ENCODE assay signal across 8 cellular contexts in the genomic region with DNA sequence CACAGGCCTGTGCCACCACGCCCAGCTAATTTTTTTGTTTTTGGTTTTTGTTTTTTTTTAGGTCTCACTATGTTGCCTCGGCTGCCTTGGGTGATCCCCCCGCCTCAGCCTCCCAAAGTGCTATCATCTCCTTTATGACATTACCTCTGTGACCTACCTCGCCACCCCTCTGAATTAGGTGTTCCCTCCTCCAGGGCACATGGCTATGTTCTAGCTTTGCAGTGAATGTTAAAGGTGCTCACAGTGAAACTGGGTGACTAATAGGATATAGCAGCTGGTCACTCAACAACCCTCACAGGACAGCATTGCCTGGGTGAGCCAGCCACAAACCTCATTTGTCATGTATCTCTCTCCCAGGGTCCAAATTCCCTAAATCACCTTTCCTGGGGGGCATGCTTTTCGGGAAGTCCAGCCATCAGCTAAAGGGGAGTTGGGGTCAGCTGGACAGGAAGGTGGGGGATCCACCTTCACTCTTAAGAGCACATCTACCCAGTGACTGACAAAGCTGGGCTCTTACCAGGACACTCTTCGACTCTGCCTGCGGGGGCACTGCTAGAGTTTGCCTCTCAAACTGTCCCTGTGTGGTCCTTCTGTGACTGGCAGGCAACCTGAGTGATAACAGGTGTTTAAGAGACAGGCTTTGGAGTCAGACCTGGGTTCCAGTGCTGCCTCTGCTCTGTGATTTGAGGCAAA. TPM values are rescaled to one million over a fixed set of nuclear protein-coding genes. Genes with fewer than 3 reads are reported as not detected.
DNase-seq lines count a peak whose midpoint lies in the region; ATAC-seq, FAIRE-seq and TF ChIP-seq lines count a peak whose summit lies in the region.

No MANE protein-coding gene starts in this region.

- H3K9me3 ChIP-seq in A549 (no peaks in the 10 kb centered on the region), OCI-LY7 (ENCODE audit: low read length) (no peaks in the 10 kb centered on the region), ovary (no peaks in the 10 kb centered on the region)

- no peaks in the 10 kb centered on the region for H4K20me1 ChIP-seq in OCI-LY7 (ENCODE audit: insufficient read depth, low read length)

- intact Hi-C loops in OCI-LY7 (cut with micrococcal nuclease; ENCODE audit: unreplicated experiment): no loop called here
- intact Hi-C loops in ovary (cut with DNase I): no loop called here

- H3K4me1 ChIP-seq in A549 (peaks cover 25% of the 10 kb centered on the region), OCI-LY7 (ENCODE audit: insufficient read depth, low read length, poor library complexity, severe bottlenecking) (peaks cover 21% of the 10 kb centered on the region), foreskin keratinocyte (peaks cover 6% of the 10 kb centered on the region), ovary (ENCODE audit: insufficient read depth) (peaks cover 8% of the 10 kb centered on the region)

- CTCF ChIA-PET in A549 (lab: Yijun Ruan, JAX): interaction anchor here (0.5 to 2.3 kb wide), 13 partner anchors 9 to 478 kb away, joined by 3 to 9 read pairs (median 4); a partner anchor contains a TSS
- CTCF ChIA-PET in OCI-LY7 (lab: Charles Lee; ENCODE audit: unreplicated experiment): interaction anchor here (0.6 kb wide), 1 partner anchor 35 kb away, joined by 3 read pairs; a partner anchor contains a TSS

- TF ChIP-seq CTCF in A549 (IDR thresholded peaks at IDR 0.05) (no peak), OCI-LY7 (conservative IDR thresholded peaks at IDR 0.05; ENCODE audit: low read length) (peak; percentile 75), foreskin keratinocyte (conservative IDR thresholded peaks at IDR 0.05) (peak; percentile 35), ovary (IDR thresholded peaks at IDR 0.05) (no peak)

- TF ChIP-seq EP300 in A549 (IDR thresholded peaks at IDR 0.05): no peak
- TF ChIP-seq EP300 in ovary (IDR thresholded peaks at IDR 0.05): no peak

- DNase-seq in A549 (ENCODE audit: low read depth in 1 of 2, low spot score in 1 of 2) (peak; percentile 64 to 70), GM12892 (ENCODE audit: insufficient read length) (no peak), OCI-LY7 (ENCODE audit: low spot score) (peak; percentile 78), activated T-helper 1 cell treated with Interleukin-2 at 50 U/mL for 16 hours (ENCODE audit: low read depth) (peak; percentile 23), foreskin keratinocyte (peak in 1 of 2 donors; percentile 58), ovary (no peak)
- DNase-seq in stimulated activated CD4-positive, alpha-beta T cell treated with anti-CD3 and anti-CD28 coated beads, Interleukin-15, amount 100 ng/mL, for 1 hour (ENCODE audit: low read depth in 1 of 2, low spot score in 1 of 2): peak; percentile 21 to 24

- H3K4me3 ChIP-seq in A549: no peak overlapping the region
- H3K4me3 ChIP-seq in OCI-LY7 (ENCODE audit: low read depth, low read length, poor library complexity, severe bottlenecking): no peak overlapping the region
- no peak overlapping the region for H3K4me3 ChIP-seq in ovary

- 0 out of 5 replicates have a peak, but pooled peaks of 1 of the 2 experiments have one; percentile 10 for TF ChIP-seq RAD21 in A549 (conservative IDR thresholded peaks at IDR 0.05 in 1 of 2, IDR thresholded peaks at IDR 0.05 in 1 of 2)

- no peaks in the 10 kb centered on the region for H3K79me2 ChIP-seq in OCI-LY7 (ENCODE audit: insufficient read depth, low read depth, low read length)

- H3K36me3 ChIP-seq in OCI-LY7 (ENCODE audit: insufficient read depth, low read length) (peaks cover 81% of the 10 kb centered on the region), ovary (no peaks in the 10 kb centered on the region)

- no peaks in the 10 kb centered on the region for H3K9me2 ChIP-seq in OCI-LY7 (ENCODE audit: insufficient read depth, low read length)

- peak overlapping the region; percentile 99; the same call in 2 of the 3 replicates for H3K4me2 ChIP-seq in A549
- no peak overlapping the region; the same call in 1 of the 2 replicates for H3K4me2 ChIP-seq in OCI-LY7 (ENCODE audit: low read length)

- BruUV-seq in OCI-LY7 (replicated peaks; lab: Mats Ljungman, UMichigan): no TSS peak

- no peak overlapping the region for H2AFZ ChIP-seq in OCI-LY7 (ENCODE audit: low read length)

- FAIRE-seq in A549 (lab: Jason Lieb, UNC) (no peak), GM12892 (lab: Jason Lieb, UNC) (peak; percentile 57)

- H3K27me3 ChIP-seq in foreskin keratinocyte (no peaks in the 10 kb centered on the region), ovary (no peaks in the 10 kb centered on the region)

- TF ChIP-seq POLR2A in A549 (IDR thresholded peaks at IDR 0.05; ENCODE audit: low read length) (no peak), GM12892 (IDR thresholded peaks at IDR 0.05; ENCODE audit: low read depth, low read length) (no peak), ovary (IDR thresholded peaks at IDR 0.05) (no peak)

- POLR2A ChIA-PET in A549 (lab: Yijun Ruan, JAX): interaction anchor here (0.8 to 3.2 kb wide), 2 partner anchors 16 to 77 kb away, joined by 3 to 17 read pairs; a partner anchor contains a TSS
- POLR2A ChIA-PET in OCI-LY7 (lab: Charles Lee): interaction anchor here (0.6 to 1.8 kb wide), 4 partner anchors 9 to 41 kb away, joined by 3 to 5 read pairs (median 4); a partner anchor contains a TSS

- peak overlapping the region in 1 of 2 experiments; percentile 95; a peak in 3 of 6 replicates for H3K27ac ChIP-seq in A549
- H3K27ac ChIP-seq in OCI-LY7 (ENCODE audit: low read depth, low read length, poor library complexity, severe bottlenecking): peak overlapping the region; percentile 52
- no peak overlapping the region for H3K27ac ChIP-seq in foreskin keratinocyte
- peak overlapping the region in 1 of 2 donors; percentile 92 for H3K27ac ChIP-seq in ovary

- 66% methylated on average over 7 of the region's 7 CpGs for WGBS in A549 (ENCODE audit: missing lambda C conversion rate)
- 73 to 82% (median 77%) methylated on average over 7 of the region's 7 CpGs for WGBS in ovary, 3 donors

- peak; percentile 70 to 71 for ATAC-seq in A549
- ATAC-seq in HG03039 (IDR thresholded peaks at IDR 0.05; ENCODE audit: unreplicated experiment): peak; percentile 34
- peak; percentile 64 for ATAC-seq in foreskin keratinocyte

RNA-seq across cellular contexts. Expression of a gene that starts 1.6 kb away (rescaled TPM):
- polyA plus RNA-seq in A549 (2011; rRNA removed) (13.0 and 18.1 TPM in 2 replicates), A549 (2017; fragmentation: RNase III; extraction: RNeasy Plus Mini Kit Qiagen cat#74134 plus additional on column Dnase treatment) (9.9 to 12.8 TPM (median 10.3 TPM) in 3 replicates), foreskin keratinocyte (2.0 and 4.7 TPM in 2 replicates), ovary (10 to 100 TPM; 43.0 to 62.0 TPM)
- polyA plus RNA-seq in A549 (2012; cell fraction: cytosol; rRNA removed): 13.6 and 14.1 TPM in 2 replicates
- 115 and 128 TPM in 2 replicates for polyA plus RNA-seq in A549 (2012; cell fraction: nucleus; rRNA removed)
- 23.9 and 25.2 TPM in 2 replicates for polyA minus RNA-seq in A549 (2011; rRNA and poly(A)+ RNA removed)
- polyA plus RNA-seq in GM12892 (2012; ENCODE audit: missing spikeins): 33.8 TPM
- 65.4 and 65.7 TPM in 2 replicates for total RNA-seq in OCI-LY7 (2014; rRNA removed; shearing (Covaris generic))
- total RNA-seq in OCI-LY7 (2022) (127 and 136 TPM in 2 replicates), foreskin keratinocyte (3.0 and 5.5 TPM in 2 replicates), ovary (10 to 100 TPM; 53.4 to 94.4 (median 65.1) TPM)

RNA-seq across cellular contexts. Expression of a gene that starts 15.6 kb away (rescaled TPM):
- polyA plus RNA-seq in A549 (2011; rRNA removed) (126 and 140 TPM in 2 replicates), A549 (2017; fragmentation: RNase III; extraction: RNeasy Plus Mini Kit Qiagen cat#74134 plus additional on column Dnase treatment) (292 to 310 TPM (median 298 TPM) in 3 replicates), foreskin keratinocyte (165 and 174 TPM in 2 replicates), ovary (100 to 1,000 TPM in 1 of 2 donors, 10 to 100 TPM in 1; 75.2 to 189 TPM)
- polyA plus RNA-seq in A549 (2012; cell fraction: cytosol; rRNA removed): 152 and 172 TPM in 2 replicates
- polyA plus RNA-seq in A549 (2012; cell fraction: nucleus; rRNA removed): 80.9 and 87.3 TPM in 2 replicates
- 124 and 133 TPM in 2 replicates for polyA minus RNA-seq in A549 (2011; rRNA and poly(A)+ RNA removed)
- polyA plus RNA-seq in GM12892 (2012; ENCODE audit: missing spikeins): 209 TPM
- total RNA-seq in OCI-LY7 (2014; rRNA removed; shearing (Covaris generic)): 89.8 and 99.5 TPM in 2 replicates
- total RNA-seq in OCI-LY7 (2022) (93.5 and 118 TPM in 2 replicates), foreskin keratinocyte (140 and 146 TPM in 2 replicates), ovary (100 to 1,000 TPM in 3 of 7 donors, 10 to 100 TPM in 4; 58.3 to 123 (median 85.1) TPM)

RNA-seq across cellular contexts. Expression of a gene that starts 16.2 kb away (rescaled TPM):
- 42.6 and 49.2 TPM in 2 replicates for polyA plus RNA-seq in A549 (2011; rRNA removed)
- polyA plus RNA-seq in A549 (2012; cell fraction: cytosol; rRNA removed): 50.2 and 57.1 TPM in 2 replicates
- polyA plus RNA-seq in A549 (2012; cell fraction: nucleus; rRNA removed): 36.8 and 43.0 TPM in 2 replicates
- polyA plus RNA-seq in A549 (2017; fragmentation: RNase III; extraction: RNeasy Plus Mini Kit Qiagen cat#74134 plus additional on column Dnase treatment): 44.3 to 53.6 TPM (median 50.3 TPM) in 3 replicates
- polyA minus RNA-seq in A549 (2011; rRNA and poly(A)+ RNA removed): 46.9 and 52.3 TPM in 2 replicates
- polyA plus RNA-seq in GM12892 (2012; ENCODE audit: missing spikeins): 30.4 TPM
- 51.6 and 62.0 TPM in 2 replicates for total RNA-seq in OCI-LY7 (2014; rRNA removed; shearing (Covaris generic))
- total RNA-seq in OCI-LY7 (2022): 56.4 and 58.5 TPM in 2 replicates
- 56.0 and 56.1 TPM in 2 replicates for total RNA-seq in foreskin keratinocyte
- 63.8 and 66.4 TPM in 2 replicates for polyA plus RNA-seq in foreskin keratinocyte
- total RNA-seq in ovary: 10 to 100 TPM; 49.4 to 77.9 (median 67.4) TPM
- polyA plus RNA-seq in ovary: 10 to 100 TPM; 45.5 to 49.5 TPM

RNA-seq across cellular contexts. Expression of a gene that starts 35.3 kb away (rescaled TPM):
- polyA plus RNA-seq in A549 (2011; rRNA removed) (38.9 and 47.1 TPM in 2 replicates), A549 (2017; fragmentation: RNase III; extraction: RNeasy Plus Mini Kit Qiagen cat#74134 plus additional on column Dnase treatment) (42.2 to 45.0 TPM (median 44.5 TPM) in 3 replicates), foreskin keratinocyte (78.4 and 85.1 TPM in 2 replicates), ovary (10 to 100 TPM; 19.4 to 21.5 TPM)
- polyA plus RNA-seq in A549 (2012; cell fraction: cytosol; rRNA removed): 61.3 and 76.6 TPM in 2 replicates
- polyA plus RNA-seq in A549 (2012; cell fraction: nucleus; rRNA removed): 74.5 and 81.9 TPM in 2 replicates
- 39.0 and 44.1 TPM in 2 replicates for polyA minus RNA-seq in A549 (2011; rRNA and poly(A)+ RNA removed)
- polyA plus RNA-seq in GM12892 (2012; ENCODE audit: missing spikeins): 32.8 TPM
- total RNA-seq in OCI-LY7 (2014; rRNA removed; shearing (Covaris generic)): 44.2 and 47.4 TPM in 2 replicates
- total RNA-seq in OCI-LY7 (2022) (59.2 and 65.2 TPM in 2 replicates), foreskin keratinocyte (56.4 and 62.2 TPM in 2 replicates), ovary (10 to 100 TPM; 23.3 to 32.2 (median 26.9) TPM)

RNA-seq across cellular contexts. Expression of a gene that starts 38.7 kb away (rescaled TPM):
- polyA plus RNA-seq in A549 (2011; rRNA removed) (13.5 and 16.0 TPM in 2 replicates), A549 (2017; fragmentation: RNase III; extraction: RNeasy Plus Mini Kit Qiagen cat#74134 plus additional on column Dnase treatment) (15.6 to 16.1 TPM (median 15.9 TPM) in 3 replicates), foreskin keratinocyte (8.7 and 10.7 TPM in 2 replicates), ovary (10 to 100 TPM; 34.8 to 38.7 TPM)
- polyA plus RNA-seq in A549 (2012; cell fraction: cytosol; rRNA removed): 22.5 and 26.5 TPM in 2 replicates
- 20.9 and 21.9 TPM in 2 replicates for polyA plus RNA-seq in A549 (2012; cell fraction: nucleus; rRNA removed)
- 11.0 TPM in 2 replicates for polyA minus RNA-seq in A549 (2011; rRNA and poly(A)+ RNA removed)
- 3.3 TPM for polyA plus RNA-seq in GM12892 (2012; ENCODE audit: missing spikeins)
- not detected in 2 replicates for total RNA-seq in OCI-LY7 (2014; rRNA removed; shearing (Covaris generic))
- total RNA-seq in OCI-LY7 (2022) (not detected in 2 replicates), foreskin keratinocyte (6.6 and 9.3 TPM in 2 replicates), ovary (10 to 100 TPM; 38.4 to 67.3 (median 48.4) TPM)

Comparison
In these comparisons a context has a peak if more than half of its experiments do, and no peak if none do; other contexts are left out.
1. DNase-seq: peak in A549 (2 of 2), OCI-LY7 (single experiment), activated T-helper 1 cell treated with Interleukin-2 at 50 U/mL for 16 hours (single experiment) and stimulated activated CD4-positive, alpha-beta T cell treated with anti-CD3 and anti-CD28 coated beads, Interleukin-15, amount 100 ng/mL, for 1 hour (2 of 2); none in GM12892 (single experiment) and ovary (0 of 5).
2. CTCF ChIP-seq: peak in OCI-LY7 (single experiment) and foreskin keratinocyte (single experiment); none in A549 (single experiment) and ovary (0 of 3).
3. Peak in every context shown above with its lines, with median percentiles within 50 percentile points of each other: ATAC-seq.